In the genomic region with DNA sequence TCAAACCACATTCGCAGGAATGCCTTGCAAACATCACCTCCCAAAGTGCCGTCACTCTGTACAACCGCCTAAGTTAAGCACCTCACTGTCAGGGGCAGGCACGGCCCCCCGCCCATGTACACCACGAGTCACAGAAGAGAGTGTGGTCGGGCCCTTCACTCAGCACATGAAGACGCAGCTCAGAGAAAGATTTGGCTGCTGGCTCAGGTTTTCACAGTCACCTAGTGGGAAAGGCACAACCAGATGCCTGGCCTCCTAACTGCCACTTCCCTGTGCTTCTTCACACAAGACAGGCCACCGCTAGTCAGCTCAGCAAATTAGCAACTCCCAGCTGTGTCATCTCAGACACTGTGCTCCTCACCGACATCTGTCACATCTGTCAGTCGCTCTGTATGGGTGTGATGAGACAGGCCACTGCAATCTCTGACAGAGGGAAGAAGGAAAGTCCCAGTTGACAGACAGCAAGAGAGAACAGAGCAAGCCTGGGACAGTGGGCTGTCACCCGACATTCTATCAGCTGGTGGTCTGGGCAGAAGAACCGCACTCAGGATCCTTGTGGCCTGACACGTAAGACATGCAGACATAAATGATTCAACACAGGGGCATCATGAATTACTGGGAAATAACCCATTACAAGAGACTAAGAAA, we compare ENCODE assay signal across 19 cellular contexts.
DNase-seq lines count a peak whose midpoint lies in the region; ATAC-seq and TF ChIP-seq lines count a peak whose summit lies in the region.
"Had no signal": no experiment of that assay in that cellular context is flagged by ENCODE, and none has a peak within 500 bp of the region (broad histone marks: within the 10 kb centered on the region; RNA-seq: fewer than 3 reads in every experiment).

No MANE protein-coding gene starts in this region.

- H3K27ac ChIP-seq in CD8-positive, alpha-beta T cell (ENCODE audit: low read depth, low read length): no peak overlapping the region
- H3K27ac ChIP-seq in breast epithelium: no peak overlapping the region
- H3K27ac ChIP-seq: foreskin keratinocyte, left ventricle myocardium inferior, prostate gland had no signal

- H3K36me3 ChIP-seq in CD8-positive, alpha-beta T cell (ENCODE audit: insufficient read depth, low read length): no peaks in the 10 kb centered on the region
- no peaks in the 10 kb centered on the region for H3K36me3 ChIP-seq in breast epithelium
- H3K36me3 ChIP-seq: left ventricle myocardium inferior, prostate gland had no signal

- no peak overlapping the region for H3K4me3 Mint-ChIP-seq in CD8-positive, alpha-beta T cell
- peak overlapping the region; percentile 60 for H3K4me3 Mint-ChIP-seq in natural killer cell treated with Interleukin-12 subunit alpha and Interleukin-12 subunit beta and Interleukin-15 and Interleukin-18, amount 100 ng/mL, for 72 hours
- H3K4me3 Mint-ChIP-seq: H9 had no signal

- intact Hi-C loops in CD8-positive, alpha-beta T cell (cut with DNase I, micrococcal nuclease): no loop called here
- intact Hi-C loops in breast epithelium (cut with DNase I; ENCODE audit: low total_unique reads): no loop called here

- in situ Hi-C loops in GM13977 (cut with MboI; ENCODE audit: low pct_unique_long_range_greater_than_20kb, low sequenced_read_pairs, unreplicated experiment): no loop called here

- no peaks in the 10 kb centered on the region for H3K36me3 Mint-ChIP-seq in CD8-positive, alpha-beta T cell
- H3K36me3 Mint-ChIP-seq in natural killer cell treated with Interleukin-12 subunit alpha and Interleukin-12 subunit beta and Interleukin-15 and Interleukin-18, amount 100 ng/mL, for 72 hours: no peaks in the 10 kb centered on the region

- peak; percentile 78 for ATAC-seq in CD8-positive, alpha-beta T cell
- peak; percentile 41 to 95 for ATAC-seq in natural killer cell treated with Interleukin-12 subunit alpha and Interleukin-12 subunit beta and Interleukin-15 and Interleukin-18, amount 100 ng/mL, for 72 hours
- ATAC-seq: foreskin keratinocyte, K562 had no signal

- H3K27me3 ChIP-seq in CD8-positive, alpha-beta T cell (ENCODE audit: insufficient read depth, low read length): no peaks in the 10 kb centered on the region
- no peaks in the 10 kb centered on the region for H3K27me3 ChIP-seq in breast epithelium
- H3K27me3 ChIP-seq: foreskin keratinocyte had no signal

- POLR2A ChIA-PET in CD8-positive, alpha-beta T cell (lab: Charles Lee): no interaction called here

- DNase-seq in CD8-positive, alpha-beta T cell: peak in 1 of 7 experiments; percentile 23
- DNase-seq in GM13977 (ENCODE audit: low spot score) (peak; percentile 5), NCI-H2171 treated with DMSO at 0.1 percent for 48 hours (lab: John Stamatoyannopoulos, UW) (peak; percentile 73), mucosa of gallbladder (ENCODE audit: low spot score) (no peak), breast epithelium (ENCODE audit: low spot score in 2 of 2) (no peak), Ammon's horn (ENCODE audit: low spot score) (no peak)
- no peak for DNase-seq in natural killer cell treated with Interleukin-12 subunit alpha and Interleukin-12 subunit beta and Interleukin-15 and Interleukin-18, amount 100 ng/mL, for 72 hours (ENCODE audit: low spot score)
- DNase-seq: AML-193; amygdala; DMS 273 treated with DMSO at 0.1 percent for 48 hours; foreskin keratinocyte; H9; left ventricle myocardium inferior; NCI-H1105 treated with DMSO at 0.1 percent for 48 hours; NCI-H446 treated with DMSO at 0.1 percent for 48 hours; SK-N-SH; stimulated activated CD4-positive, alpha-beta T cell treated with anti-CD3 and anti-CD28 coated beads, Interleukin-12 subunit alpha, Interleukin-12 subunit beta, amount 100 ng/mL, for 4 hours had no signal

- CTCF ChIA-PET in CD8-positive, alpha-beta T cell (lab: Charles Lee): interaction anchor here (0.8 kb wide), 1 partner anchor 8 kb away, joined by 3 read pairs; no protein-coding TSS in a partner anchor

- H3K27ac Mint-ChIP-seq in CD8-positive, alpha-beta T cell: no peak overlapping the region
- peak overlapping the region in 1 of 2 donors; percentile 40 for H3K27ac Mint-ChIP-seq in natural killer cell treated with Interleukin-12 subunit alpha and Interleukin-12 subunit beta and Interleukin-15 and Interleukin-18, amount 100 ng/mL, for 72 hours
- H3K27ac Mint-ChIP-seq: H9 had no signal

- no peaks in the 10 kb centered on the region for H3K4me1 Mint-ChIP-seq in CD8-positive, alpha-beta T cell (ENCODE audit: low read depth)
- peaks cover 0 to 9% of the 10 kb centered on the region in 2 donors for H3K4me1 Mint-ChIP-seq in natural killer cell treated with Interleukin-12 subunit alpha and Interleukin-12 subunit beta and Interleukin-15 and Interleukin-18, amount 100 ng/mL, for 72 hours (ENCODE audit: low read depth in 2 of 2)
- H3K4me1 Mint-ChIP-seq: H9 had no signal

- H3K4me3 ChIP-seq in CD8-positive, alpha-beta T cell (ENCODE audit: low read depth, low read length): no peak overlapping the region
- no peak overlapping the region for H3K4me3 ChIP-seq in breast epithelium
- H3K4me3 ChIP-seq: K562, left ventricle myocardium inferior, prostate gland had no signal

- H3K27me3 Mint-ChIP-seq in CD8-positive, alpha-beta T cell (ENCODE audit: low read depth): no peaks in the 10 kb centered on the region
- peaks cover 0 to 5% of the 10 kb centered on the region in 2 donors for H3K27me3 Mint-ChIP-seq in natural killer cell treated with Interleukin-12 subunit alpha and Interleukin-12 subunit beta and Interleukin-15 and Interleukin-18, amount 100 ng/mL, for 72 hours

- H3K9me3 Mint-ChIP-seq in CD8-positive, alpha-beta T cell: no peaks in the 10 kb centered on the region
- no peaks in the 10 kb centered on the region for H3K9me3 Mint-ChIP-seq in natural killer cell treated with Interleukin-12 subunit alpha and Interleukin-12 subunit beta and Interleukin-15 and Interleukin-18, amount 100 ng/mL, for 72 hours
- H3K9me3 Mint-ChIP-seq: H9 had no signal

- H3K4me1 ChIP-seq in CD8-positive, alpha-beta T cell (ENCODE audit: insufficient read depth, low read length): no peaks in the 10 kb centered on the region
- no peaks in the 10 kb centered on the region for H3K4me1 ChIP-seq in breast epithelium
- H3K4me1 ChIP-seq: foreskin keratinocyte, left ventricle myocardium inferior, prostate gland had no signal

- TF ChIP-seq POLR2A in breast epithelium (IDR thresholded peaks at IDR 0.05): no peak

- H3K9me3 ChIP-seq in CD8-positive, alpha-beta T cell (ENCODE audit: low read length): no peaks in the 10 kb centered on the region
- no peaks in the 10 kb centered on the region for H3K9me3 ChIP-seq in breast epithelium
- H3K9me3 ChIP-seq: left ventricle myocardium inferior, prostate gland, SK-N-SH had no signal

- no peak for TF ChIP-seq CTCF in CD8-positive, alpha-beta T cell (IDR thresholded peaks at IDR 0.05)
- TF ChIP-seq CTCF in GM13977 (IDR thresholded peaks at IDR 0.05; ENCODE audit: extremely low read depth, insufficient read depth, missing control alignments) (no peak), breast epithelium (IDR thresholded peaks at IDR 0.05) (no peak)

Comparison
In these comparisons a context has a peak if more than half of its experiments do, and no peak if none do; other contexts are left out.
1. DNase-seq: peak in GM13977 (single experiment) and NCI-H2171 treated with DMSO at 0.1 percent for 48 hours (single experiment); none in natural killer cell treated with Interleukin-12 subunit alpha and Interleukin-12 subunit beta and Interleukin-15 and Interleukin-18, amount 100 ng/mL, for 72 hours (single experiment), mucosa of gallbladder (single experiment), breast epithelium (0 of 2) and Ammon's horn (single experiment).